11 cellular contexts compared by ENCODE assay signal in genomic region chr10:71308985-71309384, GRCh38. TPM values are rescaled to one million over a fixed set of nuclear protein-coding genes. Genes with fewer than 3 reads are reported as not detected.
DNase-seq lines count a peak whose midpoint lies in the region; ATAC-seq and TF ChIP-seq lines count a peak whose summit lies in the region.
"Had no signal": no experiment of that assay in that cellular context is flagged by ENCODE, and none has a peak within 500 bp of the region (broad histone marks: within the 10 kb centered on the region; RNA-seq: fewer than 3 reads in every experiment).

No MANE protein-coding gene starts in this region.

- TF ChIP-seq CTCF in right lobe of liver (IDR thresholded peaks at IDR 0.05) (no peak), prostate gland (IDR thresholded peaks at IDR 0.05) (no peak)

- no peak overlapping the region for H3K9ac ChIP-seq in GM23248

- in situ Hi-C loops in GM23248 (cut with MboI), result no loop called here

- H3K36me3 ChIP-seq in GM23248 (ENCODE audit: low read depth), result no peaks in the 10 kb centered on the region
- H3K36me3 ChIP-seq in right lobe of liver, result no peaks in the 10 kb centered on the region
- H3K36me3 ChIP-seq in prostate gland, result no peaks in the 10 kb centered on the region

- H3K79me2 ChIP-seq in GM23248 (ENCODE audit: insufficient read depth), result no peaks in the 10 kb centered on the region

- H3K4me1 ChIP-seq in GM23248 (ENCODE audit: insufficient read depth) (peaks cover 8% of the 10 kb centered on the region), right lobe of liver (peaks cover 0 to 59% (median 9%) of the 10 kb centered on the region in 4 donors), prostate gland (replicated peaks) (no peaks in the 10 kb centered on the region)
- H3K4me1 ChIP-seq: Caco-2 had no signal

- ATAC-seq in right lobe of liver (peak in 2 of 4 donors; percentile 39 to 55), GM18502 (IDR thresholded peaks at IDR 0.05; ENCODE audit: poor library complexity, unreplicated experiment) (no peak)

- no peaks in the 10 kb centered on the region; the same call in 1 of the 2 replicates for H3K27me3 ChIP-seq in GM23248 (replicated peaks; ENCODE audit: insufficient read depth)
- H3K27me3 ChIP-seq in right lobe of liver, result no peaks in the 10 kb centered on the region
- no peaks in the 10 kb centered on the region for H3K27me3 ChIP-seq in prostate gland (replicated peaks; ENCODE audit: insufficient read depth)

- intact Hi-C loops in right lobe of liver (cut with DNase I) (loop anchor here in 1 of 2 donors (10.0 kb wide), 2 partner anchors 396 to 506 kb away; no protein-coding TSS in a partner anchor), prostate gland (cut with DNase I) (no loop called here)

- 17 to 21% methylated on average over 3 of the region's 3 CpGs for WGBS in GM23248 (ENCODE audit: low coverage in 1 of 2, low lambda C conversion rate in 2 of 2, missing lambda C conversion rate in 2 of 2), 2 experiments
- 55% methylated on average over 3 of the region's 3 CpGs for WGBS in right lobe of liver (ENCODE audit: insufficient coverage, low coverage, low lambda C conversion rate, missing lambda C conversion rate)
- 74% methylated on average over 3 of the region's 3 CpGs for WGBS in prostate gland

- H4K20me1 ChIP-seq in GM23248 (ENCODE audit: insufficient read depth), result no peaks in the 10 kb centered on the region

- TF ChIP-seq POLR2A in right lobe of liver (IDR thresholded peaks at IDR 0.05) (no peak), prostate gland (IDR thresholded peaks at IDR 0.05) (no peak)

- no peak overlapping the region for H3K4me2 ChIP-seq in GM23248 (ENCODE audit: unreplicated experiment)

- H3K9me3 ChIP-seq in GM23248 (ENCODE audit: low read depth), result no peaks in the 10 kb centered on the region
- H3K9me3 ChIP-seq in right lobe of liver, result no peaks in the 10 kb centered on the region
- no peaks in the 10 kb centered on the region for H3K9me3 ChIP-seq in prostate gland
- H3K9me3 ChIP-seq: Caco-2 had no signal

- H3K4me3 ChIP-seq in GM23248, result no peak overlapping the region
- H3K4me3 ChIP-seq in right lobe of liver, result no peak overlapping the region
- no peak overlapping the region for H3K4me3 ChIP-seq in prostate gland

- H2AFZ ChIP-seq in GM23248, result no peak overlapping the region

- H3K27ac ChIP-seq in GM23248, result no peak overlapping the region
- peak overlapping the region in 2 of 3 donors; percentile 16 to 96 for H3K27ac ChIP-seq in right lobe of liver
- no peak overlapping the region for H3K27ac ChIP-seq in prostate gland
- H3K27ac ChIP-seq: C4-2B had no signal

- H3K9me2 ChIP-seq in GM23248 (ENCODE audit: insufficient read depth), result no peaks in the 10 kb centered on the region

- no peaks in the 10 kb centered on the region for H3F3A ChIP-seq in GM23248 (ENCODE audit: insufficient read depth)

- DNase-seq in GM23248, result peak; percentile 13
- peak; percentile 15 for DNase-seq in dermis blood vessel endothelial cell
- no peak for DNase-seq in right lobe of liver
- no peak for DNase-seq in GM19238 (ENCODE audit: insufficient read length, low spot score)
- no peak for DNase-seq in prostate gland (ENCODE audit: low spot score)
- DNase-seq: Caco-2; CD4-positive, alpha-beta T cell; GDM1; H9 had no signal

RNA-seq across cellular contexts. Expression of gene SLC29A3, which starts 10.1 kb away (rescaled TPM):
- total RNA-seq in GM23248 (2014; rRNA removed; shearing (Covaris generic)), result 1.9 and 3.0 TPM in 2 replicates
- polyA plus RNA-seq in GM23248 (2016; fragmentation: Nextera tagmentation; extraction: Ambion mirVana), result 7.3 TPM in 2 replicates
- total RNA-seq in dermis blood vessel endothelial cell (2.0 and 2.6 TPM in 2 replicates), right lobe of liver (10 to 100 TPM in 2 of 6 experiments, 1 to 10 TPM in 4; 5.7 to 17.4 (median 7.7) TPM), prostate gland (10 to 100 TPM in 1 of 2 donors, 1 to 10 TPM in 1; 4.6 to 12.7 TPM)

Comparison
In these comparisons a context has a peak if more than half of its experiments do, and no peak if none do; other contexts are left out.
1. DNase-seq: peak in GM23248 (single experiment) and dermis blood vessel endothelial cell (single experiment); none in right lobe of liver (0 of 3), GM19238 (single experiment) and prostate gland (single experiment).
2. H3K27ac ChIP-seq: peak in right lobe of liver (2 of 3); none in GM23248 (single experiment) and prostate gland (0 of 2).